Comparison of ENCODE assay signal across 9 cellular contexts in genomic region chr6:47483853-47484546, GRCh38. TPM values are rescaled to one million over a fixed set of nuclear protein-coding genes. Genes with fewer than 3 reads are reported as not detected.
A peak's percentile ranks its signal among the peaks of the same experiment; 100 is the strongest.
DNase-seq lines count a peak whose midpoint lies in the region; ATAC-seq, FAIRE-seq and TF ChIP-seq lines count a peak whose summit lies in the region.
"Had no signal": no experiment of that assay in that cellular context is flagged by ENCODE, and none has a peak within 500 bp of the region (broad histone marks: within the 10 kb centered on the region; RNA-seq: fewer than 3 reads in every experiment).

No MANE protein-coding gene starts in this region.

- no peak for FAIRE-seq in GM12891 (lab: Jason Lieb, UNC)

- H3K4me3 Mint-ChIP-seq in activated T-cell treated with anti-CD3 and anti-CD28 coated beads, Interleukin-2, amount 50 U/mL, for 72 hours, result peak overlapping the region in 1 of 2 donors; percentile 46
- H3K4me3 Mint-ChIP-seq in activated T-cell treated with anti-CD3 and anti-CD28 coated beads, Interleukin-2, amount 50 U/mL, for 4 hours, result no peak overlapping the region
- H3K4me3 Mint-ChIP-seq in stimulated activated memory B cell treated with anti-CD40 and anti-IgM and Interleukin-4, amounts not matched to agents 10 μg/mL and 1 μg/mL and 100 μg/mL, for 72 hours, result no peak overlapping the region
- H3K4me3 Mint-ChIP-seq in activated CD4-positive, alpha-beta T cell treated with anti-CD3 and anti-CD28 coated beads for 36 hours, result no peak overlapping the region

- peaks cover 67% of the 10 kb centered on the region for H3K4me1 Mint-ChIP-seq in activated T-cell treated with anti-CD3 and anti-CD28 coated beads, Interleukin-2, amount 50 U/mL, for 72 hours (ENCODE audit: low read depth)
- peaks cover 55% of the 10 kb centered on the region for H3K4me1 Mint-ChIP-seq in activated T-cell treated with anti-CD3 and anti-CD28 coated beads, Interleukin-2, amount 50 U/mL, for 4 hours (ENCODE audit: low read depth)
- H3K4me1 Mint-ChIP-seq in stimulated activated memory B cell treated with anti-CD40 and anti-IgM and Interleukin-4, amounts not matched to agents 10 μg/mL and 1 μg/mL and 100 μg/mL, for 72 hours, result peaks cover 63% of the 10 kb centered on the region
- H3K4me1 Mint-ChIP-seq in activated CD4-positive, alpha-beta T cell treated with anti-CD3 and anti-CD28 coated beads for 36 hours, result peaks cover 58% of the 10 kb centered on the region

- no peaks in the 10 kb centered on the region for H3K9me3 Mint-ChIP-seq in activated T-cell treated with anti-CD3 and anti-CD28 coated beads, Interleukin-2, amount 50 U/mL, for 72 hours
- H3K9me3 Mint-ChIP-seq in activated T-cell treated with anti-CD3 and anti-CD28 coated beads, Interleukin-2, amount 50 U/mL, for 4 hours, result no peaks in the 10 kb centered on the region
- no peaks in the 10 kb centered on the region for H3K9me3 Mint-ChIP-seq in stimulated activated memory B cell treated with anti-CD40 and anti-IgM and Interleukin-4, amounts not matched to agents 10 μg/mL and 1 μg/mL and 100 μg/mL, for 72 hours
- H3K9me3 Mint-ChIP-seq in activated CD4-positive, alpha-beta T cell treated with anti-CD3 and anti-CD28 coated beads for 36 hours (ENCODE audit: low read depth), result no peaks in the 10 kb centered on the region

- no peaks in the 10 kb centered on the region for H3K27me3 Mint-ChIP-seq in activated T-cell treated with anti-CD3 and anti-CD28 coated beads, Interleukin-2, amount 50 U/mL, for 72 hours (ENCODE audit: low read depth)
- no peaks in the 10 kb centered on the region for H3K27me3 Mint-ChIP-seq in activated T-cell treated with anti-CD3 and anti-CD28 coated beads, Interleukin-2, amount 50 U/mL, for 4 hours (ENCODE audit: low read depth)
- no peaks in the 10 kb centered on the region for H3K27me3 Mint-ChIP-seq in stimulated activated memory B cell treated with anti-CD40 and anti-IgM and Interleukin-4, amounts not matched to agents 10 μg/mL and 1 μg/mL and 100 μg/mL, for 72 hours
- no peaks in the 10 kb centered on the region for H3K27me3 Mint-ChIP-seq in activated CD4-positive, alpha-beta T cell treated with anti-CD3 and anti-CD28 coated beads for 36 hours

- no peak for DNase-seq in activated T-cell treated with anti-CD3 and anti-CD28 coated beads, Interleukin-2, amount 50 U/mL, for 72 hours
- no peak for DNase-seq in activated T-cell treated with anti-CD3 and anti-CD28 coated beads, Interleukin-2, amount 50 U/mL, for 4 hours
- DNase-seq in HT-29 (ENCODE audit: low spot score) (peak; percentile 47), choroid plexus epithelial cell (ENCODE audit: low read depth) (peak; percentile 48), GM12891 (ENCODE audit: insufficient read length, low spot score) (no peak)
- no peak for DNase-seq in activated CD4-positive, alpha-beta T cell treated with anti-CD3 and anti-CD28 coated beads for 36 hours
- DNase-seq in central memory CD4-positive, alpha-beta T cell, result no peak

- no peak for TF ChIP-seq CTCF in choroid plexus epithelial cell (conservative IDR thresholded peaks at IDR 0.05; ENCODE audit: low read depth, low read length)

- POLR2A ChIA-PET in activated CD4-positive, alpha-beta T cell treated with anti-CD3 and anti-CD28 coated beads for 36 hours (lab: Charles Lee), result no interaction called here

- H3K4me3 ChIP-seq in choroid plexus epithelial cell (ENCODE audit: low read depth, low read length), result no peak overlapping the region
- H3K4me3 ChIP-seq: BLaER1 had no signal

- CTCF ChIA-PET in activated CD4-positive, alpha-beta T cell treated with anti-CD3 and anti-CD28 coated beads for 36 hours (lab: Charles Lee), result no interaction called here

- peak overlapping the region; percentile 69 for H3K27ac Mint-ChIP-seq in activated T-cell treated with anti-CD3 and anti-CD28 coated beads, Interleukin-2, amount 50 U/mL, for 72 hours
- peak overlapping the region; percentile 19 for H3K27ac Mint-ChIP-seq in stimulated activated memory B cell treated with anti-CD40 and anti-IgM and Interleukin-4, amounts not matched to agents 10 μg/mL and 1 μg/mL and 100 μg/mL, for 72 hours
- H3K27ac Mint-ChIP-seq in activated CD4-positive, alpha-beta T cell treated with anti-CD3 and anti-CD28 coated beads for 36 hours, result no peak overlapping the region

- H3K36me3 Mint-ChIP-seq in activated T-cell treated with anti-CD3 and anti-CD28 coated beads, Interleukin-2, amount 50 U/mL, for 72 hours (ENCODE audit: insufficient read depth in 2 of 2), result peaks cover 0 to 1% of the 10 kb centered on the region in 2 donors
- H3K36me3 Mint-ChIP-seq in activated T-cell treated with anti-CD3 and anti-CD28 coated beads, Interleukin-2, amount 50 U/mL, for 4 hours (ENCODE audit: insufficient read depth), result no peaks in the 10 kb centered on the region
- H3K36me3 Mint-ChIP-seq in stimulated activated memory B cell treated with anti-CD40 and anti-IgM and Interleukin-4, amounts not matched to agents 10 μg/mL and 1 μg/mL and 100 μg/mL, for 72 hours, result no peaks in the 10 kb centered on the region
- no peaks in the 10 kb centered on the region for H3K36me3 Mint-ChIP-seq in activated CD4-positive, alpha-beta T cell treated with anti-CD3 and anti-CD28 coated beads for 36 hours (ENCODE audit: low read depth)

- intact Hi-C loops in activated CD4-positive, alpha-beta T cell treated with anti-CD3 and anti-CD28 coated beads for 36 hours (cut with DNase I, micrococcal nuclease), result no loop called here

- ATAC-seq in activated T-cell treated with anti-CD3 and anti-CD28 coated beads, Interleukin-2, amount 50 U/mL, for 72 hours (replicated peaks in 1 of 2), result no peak
- no peak for ATAC-seq in activated T-cell treated with anti-CD3 and anti-CD28 coated beads, Interleukin-2, amount 50 U/mL, for 4 hours
- ATAC-seq in stimulated activated memory B cell treated with anti-CD40 and anti-IgM and Interleukin-4, amounts not matched to agents 10 μg/mL and 1 μg/mL and 100 μg/mL, for 72 hours, result no peak
- no peak for ATAC-seq in activated CD4-positive, alpha-beta T cell treated with anti-CD3 and anti-CD28 coated beads for 36 hours

- TF ChIP-seq POLR2A in GM12891 (IDR thresholded peaks at IDR 0.05; ENCODE audit: low read depth, low read length), result no peak

TF ChIP-seq in GM12891, 5 proteins besides CTCF, POLR2A, EP300 and RAD21:
- no peak for TF ChIP-seq PAX5 (IDR thresholded peaks at IDR 0.05; ENCODE audit: insufficient read depth, low read length, severe bottlenecking)
- TF ChIP-seq SPI1 (IDR thresholded peaks at IDR 0.05; ENCODE audit: low read depth, low read length), result no peak
- TF ChIP-seq POLR2AphosphoS5 (IDR thresholded peaks at IDR 0.05; ENCODE audit: low read depth, low read length), result no peak
- TF ChIP-seq POU2F2 (IDR thresholded peaks at IDR 0.05; ENCODE audit: low read depth, low read length), result no peak
- TF ChIP-seq TAF1 (IDR thresholded peaks at IDR 0.05; ENCODE audit: low read depth, low read length), result no peak

RNA-seq across cellular contexts. Expression of gene CD2AP, which starts 6.4 kb away (rescaled TPM):
- 10 to 100 TPM; 29.3 to 29.5 TPM for total RNA-seq in activated T-cell treated with anti-CD3 and anti-CD28 coated beads, Interleukin-2, amount 50 U/mL, for 72 hours
- total RNA-seq in activated T-cell treated with anti-CD3 and anti-CD28 coated beads, Interleukin-2, amount 50 U/mL, for 4 hours, result 10 to 100 TPM; 25.9 to 31.3 (median 28.8) TPM
- total RNA-seq in HT-29 (2014; rRNA removed; shearing (Covaris generic)), result 22.0 and 23.4 TPM in 2 replicates
- polyA plus RNA-seq in GM12891 (2012; ENCODE audit: low read depth, missing spikeins), result 15.7 TPM
- total RNA-seq in activated CD4-positive, alpha-beta T cell treated with anti-CD3 and anti-CD28 coated beads for 36 hours, result 10 to 100 TPM; 28.4 to 29.3 TPM

Comparison
In these comparisons a context has a peak if more than half of its experiments do, and no peak if none do; other contexts are left out.
1. DNase-seq: peak in HT-29 (single experiment) and choroid plexus epithelial cell (single experiment); none in activated T-cell treated with anti-CD3 and anti-CD28 coated beads, Interleukin-2, amount 50 U/mL, for 72 hours (0 of 2), activated T-cell treated with anti-CD3 and anti-CD28 coated beads, Interleukin-2, amount 50 U/mL, for 4 hours (single experiment), GM12891 (single experiment), activated CD4-positive, alpha-beta T cell treated with anti-CD3 and anti-CD28 coated beads for 36 hours (single experiment) and central memory CD4-positive, alpha-beta T cell (single experiment).